ENCODE assay signal across 14 cellular contexts in genomic region chr9:137310190-137311052, GRCh38. TPM values are rescaled to one million over a fixed set of nuclear protein-coding genes. Genes with fewer than 3 reads are reported as not detected.
A peak's percentile ranks its signal among the peaks of the same experiment; 100 is the strongest.
DNase-seq lines count a peak whose midpoint lies in the region; ATAC-seq and TF ChIP-seq lines count a peak whose summit lies in the region.
"Had no signal": no experiment of that assay in that cellular context is flagged by ENCODE, and none has a peak within 500 bp of the region (broad histone marks: within the 10 kb centered on the region; RNA-seq: fewer than 3 reads in every experiment).

No MANE protein-coding gene starts in this region.

- H2AFZ ChIP-seq in PC-9: no peak overlapping the region

- no peaks in the 10 kb centered on the region for H3K9me2 ChIP-seq in PC-9 (ENCODE audit: insufficient read depth)

- H3F3A ChIP-seq in PC-9 (ENCODE audit: insufficient read depth, low read depth): peaks cover 22% of the 10 kb centered on the region; the same call in 1 of the 2 replicates

- peaks cover 32% of the 10 kb centered on the region for H3K4me1 ChIP-seq in left ventricle myocardium inferior
- H3K4me1 ChIP-seq in PC-9 (replicated peaks; ENCODE audit: insufficient read depth): peaks cover 42% of the 10 kb centered on the region

- no peak overlapping the region for H3K4me3 ChIP-seq in left ventricle myocardium inferior
- peak overlapping the region; percentile 9; the same call in 1 of the 2 replicates for H3K4me3 ChIP-seq in PC-9
- H3K4me3 ChIP-seq: gastroesophageal sphincter, GM12878, SK-N-MC had no signal

- peaks cover 36% of the 10 kb centered on the region for H3K27me3 ChIP-seq in left ventricle myocardium inferior (ENCODE audit: low read depth)
- H3K27me3 ChIP-seq in PC-9 (ENCODE audit: insufficient read depth, low read depth): no peaks in the 10 kb centered on the region

- intact Hi-C loops in left ventricle myocardium inferior (cut with micrococcal nuclease): no loop called here
- intact Hi-C loops in left ventricle myocardium superior (cut with micrococcal nuclease): no loop called here
- intact Hi-C loops in PC-9 (cut with micrococcal nuclease; ENCODE audit: unreplicated experiment): no loop called here

- TF ChIP-seq CTCF in left ventricle myocardium inferior (IDR thresholded peaks at IDR 0.05; ENCODE audit: borderline replicate concordance) (no peak), PC-9 (conservative IDR thresholded peaks at IDR 0.05) (no peak)

- no peak for ATAC-seq in left ventricle myocardium superior
- no peak for ATAC-seq in HG03159 (IDR thresholded peaks at IDR 0.05; ENCODE audit: unreplicated experiment)
- no peak for ATAC-seq in HG02981 (IDR thresholded peaks at IDR 0.05; ENCODE audit: unreplicated experiment)
- ATAC-seq: gastroesophageal sphincter; GM12878; stimulated activated naive CD8-positive, alpha-beta T cell treated with anti-CD3 and anti-CD28 coated beads, Interleukin-15, Interleukin-2, amounts not matched to agents 100 U/mL and 50 U/mL, for 24 hours had no signal

- TSS peak; percentile 73 for BruUV-seq in PC-9 (replicated peaks; lab: Mats Ljungman, UMichigan)

- DNase-seq in left ventricle myocardium inferior (peak; percentile 12), left ventricle myocardium superior (no peak), PC-9 (peak; percentile 76 to 87), islet precursor cell (peak; percentile 53), T-helper 9 cell (no peak), SKM-1 treated with dmso at 0.1 percent for 144 hours (lab: John Stamatoyannopoulos, UW; ENCODE audit: unreplicated experiment) (no peak)
- DNase-seq: stimulated activated CD4-positive, alpha-beta T cell treated with anti-CD3 and anti-CD28 coated beads, Interleukin-12 subunit alpha, Interleukin-12 subunit beta, amount 100 ng/mL, for 4 hours had no signal

- POLR2A ChIA-PET in PC-9 (lab: Charles Lee; ENCODE audit: unreplicated experiment): interaction anchor here (0.7 to 1.5 kb wide), 3 partner anchors 8 to 1258 kb away, joined by 6 to 12 read pairs (median 6); partner anchors contain the start of genes NRARP and TUBB4B

- H3K9me3 ChIP-seq in left ventricle myocardium inferior (replicated peaks): no peaks in the 10 kb centered on the region
- no peaks in the 10 kb centered on the region for H3K9me3 ChIP-seq in PC-9 (ENCODE audit: insufficient read depth, low read depth)
- H3K9me3 ChIP-seq: gastroesophageal sphincter had no signal

- H3K4me2 ChIP-seq in PC-9: peak overlapping the region; percentile 69

- H3K79me2 ChIP-seq in PC-9 (ENCODE audit: low read depth): no peaks in the 10 kb centered on the region

- no peaks in the 10 kb centered on the region for H4K20me1 ChIP-seq in PC-9 (ENCODE audit: insufficient read depth)

- CTCF ChIA-PET in PC-9 (lab: Charles Lee): interaction anchor here (0.6 to 1.1 kb wide), 2 partner anchors 9 to 74 kb away, joined by 4 to 7 read pairs; partner anchors contain the start of gene NRARP

- H3K36me3 ChIP-seq in left ventricle myocardium inferior (no peaks in the 10 kb centered on the region), PC-9 (ENCODE audit: low read depth) (no peaks in the 10 kb centered on the region)
- H3K36me3 ChIP-seq: gastroesophageal sphincter had no signal

- H3K27ac ChIP-seq in left ventricle myocardium inferior (replicated peaks) (no peak overlapping the region), PC-9 (peak overlapping the region; percentile 96)
- H3K27ac ChIP-seq: gastroesophageal sphincter, SK-N-MC had no signal

RNA-seq across cellular contexts. Expression of gene NRARP, which starts 8.3 kb away (rescaled TPM):
- 5.1 TPM for total RNA-seq in left ventricle myocardium inferior
- total RNA-seq in left ventricle myocardium superior: 4.0 TPM
- 20.6 and 25.8 TPM in 2 replicates for total RNA-seq in PC-9 (2021)

RNA-seq across cellular contexts. Expression of gene TOR4A, which starts 32.9 kb away (rescaled TPM):
- total RNA-seq in left ventricle myocardium inferior: 16.3 TPM
- 19.3 TPM for total RNA-seq in left ventricle myocardium superior
- total RNA-seq in PC-9 (2021): 48.9 and 59.9 TPM in 2 replicates

RNA-seq across cellular contexts. Expression of gene NELFB, which starts 55.3 kb away (rescaled TPM):
- total RNA-seq in left ventricle myocardium inferior: 35.2 TPM
- total RNA-seq in left ventricle myocardium superior: 43.6 TPM
- total RNA-seq in PC-9 (2021): 94.2 and 103 TPM in 2 replicates

RNA-seq across cellular contexts. Expression of gene STPG3, which starts 59.3 kb away (rescaled TPM):
- total RNA-seq in left ventricle myocardium inferior (0.58 TPM), left ventricle myocardium superior (0.69 TPM), PC-9 (2021) (0.45 and 0.46 TPM in 2 replicates)
- total RNA-seq: gastroesophageal sphincter, GM12878, mononuclear cell had no signal

Comparison
In these comparisons a context has a peak if more than half of its experiments do, and no peak if none do; other contexts are left out.
1. DNase-seq: peak in left ventricle myocardium inferior (single experiment), PC-9 (2 of 2) and islet precursor cell (single experiment); none in left ventricle myocardium superior (single experiment), T-helper 9 cell (single experiment) and SKM-1 treated with dmso at 0.1 percent for 144 hours (single experiment).